15 cellular contexts compared by ENCODE assay signal in genomic region chr7:75439000-75439399, GRCh38. TPM values are rescaled to one million over a fixed set of nuclear protein-coding genes. Genes with fewer than 3 reads are reported as not detected.
"Had no signal": no experiment of that assay in that cellular context is flagged by ENCODE, and none has a peak within 500 bp of the region (broad histone marks: within the 10 kb centered on the region; RNA-seq: fewer than 3 reads in every experiment).

No MANE protein-coding gene starts in this region.

RNA-seq across cellular contexts. Expression of gene SPDYE5, which starts 53.1 kb away (rescaled TPM):
- total RNA-seq: activated CD4-positive, alpha-beta memory T cell treated with anti-CD3 and anti-CD28 coated beads, Interleukin-2, amount 10 ng/mL, durations not matched to agents 7 days and 5 days; activated CD4-positive, alpha-beta T cell treated with anti-CD3 and anti-CD28 coated beads, Interleukin-2, amount 10 ng/mL, durations not matched to agents 24 days and 14 days; activated T-cell treated with anti-CD3 and anti-CD28 coated beads, Interleukin-2, amount 50 U/mL, for 4 hours; body of pancreas; cardiac muscle cell; endothelial cell of umbilical vein; left cardiac atrium; left ventricle myocardium superior; lung microvascular endothelial cell; mesothelial cell of epicardium; omental fat pad; posterior vena cava; right lobe of liver; upper lobe of left lung; vagina had no signal
- polyA plus RNA-seq: endothelial cell of umbilical vein had no signal
